ENCODE assay signal across 12 cellular contexts in genomic region chr18:12394428-12394827, GRCh38. TPM values are rescaled to one million over a fixed set of nuclear protein-coding genes. Genes with fewer than 3 reads are reported as not detected.
DNase-seq lines count a peak whose midpoint lies in the region; ATAC-seq and TF ChIP-seq lines count a peak whose summit lies in the region.
"Had no signal": no experiment of that assay in that cellular context is flagged by ENCODE, and none has a peak within 500 bp of the region (broad histone marks: within the 10 kb centered on the region; RNA-seq: fewer than 3 reads in every experiment).

No MANE protein-coding gene starts in this region.

- H3K36me3 Mint-ChIP-seq in Calu3 (ENCODE audit: insufficient read depth, unreplicated experiment), result peaks cover 9% of the 10 kb centered on the region
- no peaks in the 10 kb centered on the region for H3K36me3 Mint-ChIP-seq in activated CD8-positive, alpha-beta T cell treated with anti-CD3 and anti-CD28 coated beads, Interleukin-2, amount 10 ng/mL, durations not matched to agents 7 days and 5 days (ENCODE audit: low read depth)
- H3K36me3 Mint-ChIP-seq in natural killer cell treated with Interleukin-12 subunit alpha and Interleukin-12 subunit beta and Interleukin-15 and Interleukin-18, amount 100 ng/mL, for 72 hours, result no peaks in the 10 kb centered on the region
- H3K36me3 Mint-ChIP-seq: IgD-negative memory B cell had no signal

- no peak overlapping the region for H3K27ac Mint-ChIP-seq in Calu3 (ENCODE audit: unreplicated experiment)
- H3K27ac Mint-ChIP-seq in activated CD8-positive, alpha-beta T cell treated with anti-CD3 and anti-CD28 coated beads, Interleukin-2, amount 10 ng/mL, durations not matched to agents 7 days and 5 days, result no peak overlapping the region
- no peak overlapping the region for H3K27ac Mint-ChIP-seq in natural killer cell treated with Interleukin-12 subunit alpha and Interleukin-12 subunit beta and Interleukin-15 and Interleukin-18, amount 100 ng/mL, for 72 hours
- H3K27ac Mint-ChIP-seq: activated B cell treated with CpG ODN at 0.5 μM for 24 hours had no signal

- DNase-seq in Calu3, result peak; percentile 58
- no peak for DNase-seq in activated CD8-positive, alpha-beta T cell treated with anti-CD3 and anti-CD28 coated beads, Interleukin-2, amount 10 ng/mL, durations not matched to agents 7 days and 5 days
- DNase-seq in lung microvascular endothelial cell (ENCODE audit: low read depth in 2 of 2), result peak; percentile 38 to 40
- no peak for DNase-seq in midbrain (lab: John Stamatoyannopoulos, UW)
- DNase-seq in natural killer cell treated with Interleukin-12 subunit alpha and Interleukin-12 subunit beta and Interleukin-15 and Interleukin-18, amount 100 ng/mL, for 72 hours (ENCODE audit: low spot score), result no peak
- no peak for DNase-seq in posterior cingulate gyrus
- DNase-seq in NCI-H2196 (lab: John Stamatoyannopoulos, UW; ENCODE audit: unreplicated experiment), result no peak
- DNase-seq: activated B cell treated with CpG ODN at 0.5 μM for 24 hours, right cardiac atrium had no signal

- no peaks in the 10 kb centered on the region for H3K36me3 ChIP-seq in HEK293 (ENCODE audit: control insufficient read depth in 2 of 2, insufficient read depth in 1 of 2, low read length in 2 of 2)

- no TSS peak for BruUV-seq in Calu3 (replicated peaks; lab: Mats Ljungman, UMichigan)

- H3K4me1 ChIP-seq in HEK293 (ENCODE audit: control insufficient read depth, insufficient read depth, low read length), result no peaks in the 10 kb centered on the region

- H3K9me3 ChIP-seq in HEK293 (ENCODE audit: control insufficient read depth, insufficient read depth, low read depth, low read length), result no peaks in the 10 kb centered on the region

- H3K9me3 Mint-ChIP-seq in Calu3 (ENCODE audit: low read depth, unreplicated experiment), result no peaks in the 10 kb centered on the region
- no peaks in the 10 kb centered on the region for H3K9me3 Mint-ChIP-seq in activated CD8-positive, alpha-beta T cell treated with anti-CD3 and anti-CD28 coated beads, Interleukin-2, amount 10 ng/mL, durations not matched to agents 7 days and 5 days (ENCODE audit: insufficient read depth)
- no peaks in the 10 kb centered on the region for H3K9me3 Mint-ChIP-seq in natural killer cell treated with Interleukin-12 subunit alpha and Interleukin-12 subunit beta and Interleukin-15 and Interleukin-18, amount 100 ng/mL, for 72 hours
- H3K9me3 Mint-ChIP-seq: activated B cell treated with CpG ODN at 0.5 μM for 24 hours, IgD-negative memory B cell had no signal

- TF ChIP-seq CTCF in Calu3 (IDR thresholded peaks at IDR 0.05; ENCODE audit: unreplicated experiment) (peak; percentile 57), HEK293 (tag by site-specific recombination; IDR thresholded peaks at IDR 0.05) (peak; percentile 48; the same call in 1 of the 2 replicates)

- H3K4me3 ChIP-seq in HEK293 (ENCODE audit: low read depth, low read length), result no peak overlapping the region

- ATAC-seq in activated CD8-positive, alpha-beta T cell treated with anti-CD3 and anti-CD28 coated beads, Interleukin-2, amount 10 ng/mL, durations not matched to agents 7 days and 5 days, result peak; percentile 28
- no peak for ATAC-seq in natural killer cell treated with Interleukin-12 subunit alpha and Interleukin-12 subunit beta and Interleukin-15 and Interleukin-18, amount 100 ng/mL, for 72 hours
- ATAC-seq: esophagus mucosa had no signal

- H3K27ac ChIP-seq in HEK293 (ENCODE audit: extremely low read depth, low read depth, low read length), result no peak overlapping the region

- peaks cover 23% of the 10 kb centered on the region for H3K4me1 Mint-ChIP-seq in Calu3 (ENCODE audit: low read depth, unreplicated experiment)
- no peaks in the 10 kb centered on the region for H3K4me1 Mint-ChIP-seq in activated CD8-positive, alpha-beta T cell treated with anti-CD3 and anti-CD28 coated beads, Interleukin-2, amount 10 ng/mL, durations not matched to agents 7 days and 5 days (ENCODE audit: low read depth)
- no peaks in the 10 kb centered on the region for H3K4me1 Mint-ChIP-seq in natural killer cell treated with Interleukin-12 subunit alpha and Interleukin-12 subunit beta and Interleukin-15 and Interleukin-18, amount 100 ng/mL, for 72 hours (ENCODE audit: low read depth in 2 of 2)
- H3K4me1 Mint-ChIP-seq: activated B cell treated with CpG ODN at 0.5 μM for 24 hours had no signal

- CTCF ChIA-PET in Calu3 (lab: Charles Lee) (interaction anchor here (0.6 to 2.2 kb wide), 9 partner anchors 9 to 306 kb away, joined by 3 to 7 read pairs (median 5); partner anchors contain the start of genes AFG3L2 and PRELID3A), HEK293 (lab: Yijun Ruan, JAX) (interaction anchor here (0.6 to 6.1 kb wide), 11 partner anchors 9 to 540 kb away, joined by 3 to 118 read pairs (median 4); partner anchors contain the start of genes PRELID3A and SPIRE1)
- CTCF ChIA-PET in activated CD8-positive, alpha-beta T cell treated with anti-CD3 and anti-CD28 coated beads, Interleukin-2, amount 10 ng/mL, durations not matched to agents 7 days and 5 days (lab: Charles Lee), result interaction anchor here (0.8 to 5.8 kb wide), 3 partner anchors 25 to 266 kb away, joined by 3 to 73 read pairs (median 4); partner anchors contain the start of gene SPIRE1

- POLR2A ChIA-PET in HEK293 (lab: Yijun Ruan, JAX), result no interaction called here
- POLR2A ChIA-PET in activated CD8-positive, alpha-beta T cell treated with anti-CD3 and anti-CD28 coated beads, Interleukin-2, amount 10 ng/mL, durations not matched to agents 7 days and 5 days (lab: Charles Lee), result no interaction called here

- H3K4me3 Mint-ChIP-seq in Calu3 (ENCODE audit: low read depth, unreplicated experiment), result no peak overlapping the region
- no peak overlapping the region for H3K4me3 Mint-ChIP-seq in activated CD8-positive, alpha-beta T cell treated with anti-CD3 and anti-CD28 coated beads, Interleukin-2, amount 10 ng/mL, durations not matched to agents 7 days and 5 days
- no peak overlapping the region for H3K4me3 Mint-ChIP-seq in natural killer cell treated with Interleukin-12 subunit alpha and Interleukin-12 subunit beta and Interleukin-15 and Interleukin-18, amount 100 ng/mL, for 72 hours
- H3K4me3 Mint-ChIP-seq: activated B cell treated with CpG ODN at 0.5 μM for 24 hours, IgD-negative memory B cell had no signal

- intact Hi-C loops in Calu3 (cut with micrococcal nuclease; ENCODE audit: unreplicated experiment) (loop anchor here (1.0 to 5.0 kb wide), 3 partner anchors 58 to 265 kb away; no protein-coding TSS in a partner anchor), posterior cingulate gyrus (cut with DNase I) (loop anchor here (5.0 kb wide), 2 partner anchors 68 to 308 kb away; partner anchors contain the start of genes CEP76 and PSMG2)

- H3K27me3 Mint-ChIP-seq in Calu3 (ENCODE audit: unreplicated experiment), result no peaks in the 10 kb centered on the region
- peaks cover 5% of the 10 kb centered on the region for H3K27me3 Mint-ChIP-seq in activated CD8-positive, alpha-beta T cell treated with anti-CD3 and anti-CD28 coated beads, Interleukin-2, amount 10 ng/mL, durations not matched to agents 7 days and 5 days (ENCODE audit: low read depth)
- peaks cover 11 to 28% of the 10 kb centered on the region in 2 donors for H3K27me3 Mint-ChIP-seq in natural killer cell treated with Interleukin-12 subunit alpha and Interleukin-12 subunit beta and Interleukin-15 and Interleukin-18, amount 100 ng/mL, for 72 hours

TF ChIP-seq in HEK293, 187 proteins besides CTCF, POLR2A, EP300 and RAD21:
- TF ChIP-seq ZNF76 (tag by site-specific recombination; IDR thresholded peaks at IDR 0.05; ENCODE audit: borderline replicate concordance, low read depth), result no peak
- TF ChIP-seq ZNF398 (tag by site-specific recombination; IDR thresholded peaks at IDR 0.05), result no peak
- peak; percentile 54 for TF ChIP-seq ZBTB8A (tag by site-specific recombination; IDR thresholded peaks at IDR 0.05)

RNA-seq across cellular contexts. Expression of gene PRELID3A, which starts 13.3 kb away (rescaled TPM):
- total RNA-seq in Calu3 (2022) (5.8 and 6.8 TPM in 2 replicates), lung microvascular endothelial cell (0.79 and 0.87 TPM in 2 replicates)
- 1 to 10 TPM; 4.8 to 6.1 TPM for total RNA-seq in activated CD8-positive, alpha-beta T cell treated with anti-CD3 and anti-CD28 coated beads, Interleukin-2, amount 10 ng/mL, durations not matched to agents 7 days and 5 days
- total RNA-seq in natural killer cell treated with Interleukin-12 subunit alpha and Interleukin-12 subunit beta and Interleukin-15 and Interleukin-18, amount 100 ng/mL, for 72 hours, result 1 to 10 TPM in 1 of 2 donors, under 1 TPM in 1; 0.78 to 3.2 TPM

RNA-seq across cellular contexts. Expression of gene AFG3L2, which starts 17.4 kb away (rescaled TPM):
- total RNA-seq in Calu3 (2022) (55.1 and 59.2 TPM in 2 replicates), lung microvascular endothelial cell (29.4 and 31.7 TPM in 2 replicates)
- total RNA-seq in activated CD8-positive, alpha-beta T cell treated with anti-CD3 and anti-CD28 coated beads, Interleukin-2, amount 10 ng/mL, durations not matched to agents 7 days and 5 days, result 10 to 100 TPM; 40.6 to 44.3 TPM
- total RNA-seq in natural killer cell treated with Interleukin-12 subunit alpha and Interleukin-12 subunit beta and Interleukin-15 and Interleukin-18, amount 100 ng/mL, for 72 hours, result 10 to 100 TPM; 45.1 to 74.1 TPM

Comparison
In these comparisons a context has a peak if more than half of its experiments do, and no peak if none do; other contexts are left out.
1. DNase-seq: peak in Calu3 (single experiment) and lung microvascular endothelial cell (2 of 2); none in activated CD8-positive, alpha-beta T cell treated with anti-CD3 and anti-CD28 coated beads, Interleukin-2, amount 10 ng/mL, durations not matched to agents 7 days and 5 days (single experiment), midbrain (single experiment), natural killer cell treated with Interleukin-12 subunit alpha and Interleukin-12 subunit beta and Interleukin-15 and Interleukin-18, amount 100 ng/mL, for 72 hours (single experiment), posterior cingulate gyrus (0 of 10) and NCI-H2196 (single experiment).